In genomic region chr4:40056722-40057539, GRCh38 we compare ENCODE assay signal across 8 cellular contexts. TPM values are rescaled to one million over a fixed set of nuclear protein-coding genes. Genes with fewer than 3 reads are reported as not detected.
DNase-seq lines count a peak whose midpoint lies in the region; ATAC-seq lines count a peak whose summit lies in the region.

N4BP2 (plus strand) TSS chr4:40056850; CDS start chr4:40097341, 40,491 bp downstream.

- H3K27ac ChIP-seq in BLaER1 treated with 17β-estradiol and CSF1 and Interleukin-3, amounts not matched to agents 10 nM and 100 nM = peak within 1 kb of the TSS; percentile 99 to 100 (median 100)

- no peaks in the 10 kb centered on the region for H3K27me3 Mint-ChIP-seq in activated CD4-positive, alpha-beta memory T cell treated with anti-CD3 and anti-CD28 coated beads, Interleukin-2, amount 10 ng/mL, durations not matched to agents 7 days and 5 days

- H3K27ac Mint-ChIP-seq in activated CD4-positive, alpha-beta memory T cell treated with anti-CD3 and anti-CD28 coated beads, Interleukin-2, amount 10 ng/mL, durations not matched to agents 7 days and 5 days = peak within 1 kb of the TSS; percentile 99

- peaks cover 0 to 28% (median 0%) of the 10 kb centered on the region in 11 experiments; a peak in 6 of 22 replicates for H4K20me1 ChIP-seq in BLaER1 treated with 17β-estradiol and CSF1 and Interleukin-3, amounts not matched to agents 10 nM and 100 nM

- peak; percentile 78 for DNase-seq in NCI-H774 (lab: John Stamatoyannopoulos, UW)
- peak; percentile 75 for DNase-seq in activated CD4-positive, alpha-beta memory T cell treated with anti-CD3 and anti-CD28 coated beads, Interleukin-2, amount 10 ng/mL, durations not matched to agents 7 days and 5 days
- peak; percentile 80 for DNase-seq in ecto neural progenitor cell (ENCODE audit: low spot score)
- DNase-seq in lung microvascular endothelial cell (ENCODE audit: low read depth in 2 of 2) = peak; percentile 84 to 89
- DNase-seq in stimulated activated CD4-positive, alpha-beta T cell treated with anti-CD3 and anti-CD28 coated beads, TNF-alpha, amount 100 ng/mL, for 48 hours (ENCODE audit: low read depth in 3 of 3) = peak; percentile 52 to 69 (median 57)

- H3K4me2 ChIP-seq in BLaER1 treated with 17β-estradiol and CSF1 and Interleukin-3, amounts not matched to agents 10 nM and 100 nM = peak within 1 kb of the TSS; percentile 81 to 99 (median 94)

- peaks cover 22% of the 10 kb centered on the region for H3K36me3 Mint-ChIP-seq in activated CD4-positive, alpha-beta memory T cell treated with anti-CD3 and anti-CD28 coated beads, Interleukin-2, amount 10 ng/mL, durations not matched to agents 7 days and 5 days (ENCODE audit: low read depth)

- peaks cover 37% of the 10 kb centered on the region for H3K4me1 Mint-ChIP-seq in activated CD4-positive, alpha-beta memory T cell treated with anti-CD3 and anti-CD28 coated beads, Interleukin-2, amount 10 ng/mL, durations not matched to agents 7 days and 5 days

- peak within 1 kb of the TSS; percentile 97 for H3K4me3 Mint-ChIP-seq in activated CD4-positive, alpha-beta memory T cell treated with anti-CD3 and anti-CD28 coated beads, Interleukin-2, amount 10 ng/mL, durations not matched to agents 7 days and 5 days

- CTCF ChIA-PET in activated CD4-positive, alpha-beta memory T cell treated with anti-CD3 and anti-CD28 coated beads, Interleukin-2, amount 10 ng/mL, durations not matched to agents 7 days and 5 days (lab: Charles Lee) = interaction anchor here (0.6 to 2.7 kb wide), 22 partner anchors 10 to 663 kb away, joined by 3 to 25 read pairs (median 4); no protein-coding TSS in a partner anchor

- H3K9ac ChIP-seq in BLaER1 treated with 17β-estradiol and CSF1 and Interleukin-3, amounts not matched to agents 10 nM and 100 nM = peak within 1 kb of the TSS; percentile 98 to 100 (median 100)

- no peaks in the 10 kb centered on the region for H3K9me3 ChIP-seq in BLaER1 treated with 17β-estradiol and CSF1 and Interleukin-3, amounts not matched to agents 10 nM and 100 nM (replicated peaks in 1 of 11)

- H3K9me3 Mint-ChIP-seq in activated CD4-positive, alpha-beta memory T cell treated with anti-CD3 and anti-CD28 coated beads, Interleukin-2, amount 10 ng/mL, durations not matched to agents 7 days and 5 days = no peaks in the 10 kb centered on the region

- H3K4me3 ChIP-seq in BLaER1 treated with 17β-estradiol and CSF1 and Interleukin-3, amounts not matched to agents 10 nM and 100 nM = peak within 1 kb of the TSS; percentile 68 to 96 (median 87)

- H3K27me3 ChIP-seq in BLaER1 treated with 17β-estradiol and CSF1 and Interleukin-3, amounts not matched to agents 10 nM and 100 nM = no peaks in the 10 kb centered on the region

- POLR2A ChIA-PET in activated CD4-positive, alpha-beta memory T cell treated with anti-CD3 and anti-CD28 coated beads, Interleukin-2, amount 10 ng/mL, durations not matched to agents 7 days and 5 days (lab: Charles Lee) = interaction anchor here (1.0 to 6.0 kb wide), 33 partner anchors 9 to 662 kb away, joined by 3 to 159 read pairs (median 8); partner anchors contain the start of genes LIAS, PDS5A, RHOH and RPL9

- H3K36me3 ChIP-seq in BLaER1 treated with 17β-estradiol and CSF1 and Interleukin-3, amounts not matched to agents 10 nM and 100 nM = peaks cover 6 to 28% (median 22%) of the 10 kb centered on the region in 11 experiments; a peak in 19 of 22 replicates

- ATAC-seq in GM19324 (IDR thresholded peaks at IDR 0.05; ENCODE audit: low FRiP score, unreplicated experiment) (peak; percentile 65), HG03520 (IDR thresholded peaks at IDR 0.05; ENCODE audit: unreplicated experiment) (peak; percentile 43)

- H3K4me1 ChIP-seq in BLaER1 treated with 17β-estradiol and CSF1 and Interleukin-3, amounts not matched to agents 10 nM and 100 nM = peaks cover 25 to 38% (median 34%) of the 10 kb centered on the region in 10 experiments

RNA-seq across cellular contexts. Expression of gene N4BP2, which starts in this region (rescaled TPM):
- 10 to 100 TPM; 22.5 to 26.8 TPM for total RNA-seq in activated CD4-positive, alpha-beta memory T cell treated with anti-CD3 and anti-CD28 coated beads, Interleukin-2, amount 10 ng/mL, durations not matched to agents 7 days and 5 days
- total RNA-seq in lung microvascular endothelial cell = 4.6 and 5.6 TPM in 2 replicates

Comparison
In these comparisons a context has a peak if more than half of its experiments do, and no peak if none do; other contexts are left out.
1. Peak in every context shown above with its lines: DNase-seq, ATAC-seq, H3K4me3 ChIP-seq and H3K27ac ChIP-seq.